In the genomic region with DNA sequence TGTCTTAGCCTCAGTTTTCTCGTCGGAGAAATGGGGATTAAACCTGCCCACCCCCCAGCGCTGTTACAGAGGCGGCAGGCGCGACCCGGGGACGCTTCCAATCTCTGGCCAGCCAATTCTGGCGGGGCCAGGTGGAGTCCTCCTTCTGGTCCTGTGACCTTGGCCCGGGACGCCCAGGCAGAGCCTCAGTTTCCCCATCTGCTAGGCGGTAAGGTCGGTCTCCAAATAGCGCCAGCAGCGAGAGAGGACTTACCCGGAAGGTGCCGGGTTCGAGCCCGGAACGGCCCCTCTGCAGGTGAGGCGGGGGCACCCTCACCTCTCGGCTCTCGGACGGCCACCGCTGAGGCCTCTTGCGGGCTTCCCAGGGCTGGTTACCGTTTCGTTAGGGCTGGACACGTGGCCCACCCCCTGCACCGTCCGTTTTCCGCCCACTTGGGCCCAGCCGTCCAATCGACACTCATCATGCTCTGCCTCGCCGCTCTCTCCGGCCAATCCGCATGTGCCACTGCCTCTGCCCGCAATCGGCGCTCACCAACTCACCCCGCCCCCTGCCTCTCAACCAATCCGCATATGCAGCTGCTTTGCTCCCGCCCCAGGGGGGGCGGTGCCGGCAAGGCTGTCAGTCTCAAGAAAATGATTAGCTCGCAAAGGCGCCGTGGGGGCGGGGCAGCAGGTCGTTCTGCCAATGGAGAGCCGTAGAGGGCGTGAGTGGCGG, we compare ENCODE assay signal across 1 cellular context.
A peak's percentile ranks its signal among the peaks of the same experiment; 100 is the strongest.
TF ChIP-seq lines count a peak whose summit lies in the region.

Gene ISOC2, minus strand, starts transcription at position 384 of the 715 bp plus-strand sequence. CDS start 5,156 bp downstream, outside the sequence.

TF ChIP-seq in HepG2, 621 proteins besides CTCF, POLR2A, EP300 and RAD21 (continued from another document and continues in another):
- TF ChIP-seq HMGXB4 (CRISPR knock-in tag; IDR thresholded peaks at IDR 0.05; ENCODE audit: borderline replicate concordance in 1 of 2, low read depth in 1 of 2) (peak in 1 of 2 experiments; percentile 47; a peak in 3 of 4 replicates), HNRNPL (IDR thresholded peaks at IDR 0.05; ENCODE audit: low read depth, low read length) (peak; percentile 67; the same call in 1 of the 2 replicates), SPEN (CRISPR knock-in tag; IDR thresholded peaks at IDR 0.05; ENCODE audit: low read depth) (no peak), MEIS1 (CRISPR knock-in tag; IDR thresholded peaks at IDR 0.05; ENCODE audit: borderline replicate concordance) (no peak; the same call in 1 of the 2 replicates), ZNF256 (CRISPR knock-in tag; conservative IDR thresholded peaks at IDR 0.05) (peak; percentile 80; the same call in 1 of the 2 replicates), ZEB1 (IDR thresholded peaks at IDR 0.05; ENCODE audit: insufficient replicate concordance, low read depth) (peak; percentile 61), ZFP82 (CRISPR knock-in tag; IDR thresholded peaks at IDR 0.05; ENCODE audit: borderline replicate concordance) (0 out of 2 replicates have a peak, but pooled peaks have one; percentile 79), NFIC (IDR thresholded peaks at IDR 0.05; ENCODE audit: low read length) (no peak), TMF1 (CRISPR knock-in tag; IDR thresholded peaks at IDR 0.05; ENCODE audit: low read depth) (no peak), NRL (CRISPR knock-in tag; IDR thresholded peaks at IDR 0.05; ENCODE audit: borderline replicate concordance) (0 out of 2 replicates have a peak, but pooled peaks have one; percentile 19), ZNF781 (CRISPR knock-in tag; IDR thresholded peaks at IDR 0.05; ENCODE audit: borderline replicate concordance, not compliant biosample characterization) (peak; percentile 29), ZNF839 (CRISPR knock-in tag; IDR thresholded peaks at IDR 0.05; ENCODE audit: borderline replicate concordance) (no peak), HMG20A (CRISPR knock-in tag; IDR thresholded peaks at IDR 0.05; ENCODE audit: borderline replicate concordance) (no peak), ZBTB3 (CRISPR knock-in tag; IDR thresholded peaks at IDR 0.05; ENCODE audit: borderline replicate concordance, low read depth) (no peak; the same call in 1 of the 2 replicates), MTF1 (CRISPR knock-in tag; IDR thresholded peaks at IDR 0.05) (no peak), ZNF619 (CRISPR knock-in tag; IDR thresholded peaks at IDR 0.05) (peak; percentile 42; the same call in 1 of the 2 replicates), ELF1 (CRISPR knock-in tag; IDR thresholded peaks at IDR 0.05) (peak; percentile 84), PBX2 (CRISPR knock-in tag; IDR thresholded peaks at IDR 0.05) (peak; percentile 94), ZNF331 (CRISPR knock-in tag; IDR thresholded peaks at IDR 0.05) (peak; percentile 63)
- TF ChIP-seq, protein P1, sequence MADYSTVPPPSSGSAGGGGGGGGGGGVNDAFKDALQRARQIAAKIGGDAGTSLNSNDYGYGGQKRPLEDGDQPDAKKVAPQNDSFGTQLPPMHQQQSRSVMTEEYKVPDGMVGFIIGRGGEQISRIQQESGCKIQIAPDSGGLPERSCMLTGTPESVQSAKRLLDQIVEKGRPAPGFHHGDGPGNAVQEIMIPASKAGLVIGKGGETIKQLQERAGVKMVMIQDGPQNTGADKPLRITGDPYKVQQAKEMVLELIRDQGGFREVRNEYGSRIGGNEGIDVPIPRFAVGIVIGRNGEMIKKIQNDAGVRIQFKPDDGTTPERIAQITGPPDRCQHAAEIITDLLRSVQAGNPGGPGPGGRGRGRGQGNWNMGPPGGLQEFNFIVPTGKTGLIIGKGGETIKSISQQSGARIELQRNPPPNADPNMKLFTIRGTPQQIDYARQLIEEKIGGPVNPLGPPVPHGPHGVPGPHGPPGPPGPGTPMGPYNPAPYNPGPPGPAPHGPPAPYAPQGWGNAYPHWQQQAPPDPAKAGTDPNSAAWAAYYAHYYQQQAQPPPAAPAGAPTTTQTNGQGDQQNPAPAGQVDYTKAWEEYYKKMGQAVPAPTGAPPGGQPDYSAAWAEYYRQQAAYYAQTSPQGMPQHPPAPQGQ (CRISPR knock-in tag; IDR thresholded peaks at IDR 0.05; ENCODE audit: borderline replicate concordance) = no peak
- TF ChIP-seq, protein P2, sequence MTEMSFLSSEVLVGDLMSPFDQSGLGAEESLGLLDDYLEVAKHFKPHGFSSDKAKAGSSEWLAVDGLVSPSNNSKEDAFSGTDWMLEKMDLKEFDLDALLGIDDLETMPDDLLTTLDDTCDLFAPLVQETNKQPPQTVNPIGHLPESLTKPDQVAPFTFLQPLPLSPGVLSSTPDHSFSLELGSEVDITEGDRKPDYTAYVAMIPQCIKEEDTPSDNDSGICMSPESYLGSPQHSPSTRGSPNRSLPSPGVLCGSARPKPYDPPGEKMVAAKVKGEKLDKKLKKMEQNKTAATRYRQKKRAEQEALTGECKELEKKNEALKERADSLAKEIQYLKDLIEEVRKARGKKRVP (CRISPR knock-in tag; IDR thresholded peaks at IDR 0.05) = 0 out of 4 replicates have a peak, but pooled peaks of 1 of the 2 experiments have one; percentile 9
- TF ChIP-seq, protein P3, sequence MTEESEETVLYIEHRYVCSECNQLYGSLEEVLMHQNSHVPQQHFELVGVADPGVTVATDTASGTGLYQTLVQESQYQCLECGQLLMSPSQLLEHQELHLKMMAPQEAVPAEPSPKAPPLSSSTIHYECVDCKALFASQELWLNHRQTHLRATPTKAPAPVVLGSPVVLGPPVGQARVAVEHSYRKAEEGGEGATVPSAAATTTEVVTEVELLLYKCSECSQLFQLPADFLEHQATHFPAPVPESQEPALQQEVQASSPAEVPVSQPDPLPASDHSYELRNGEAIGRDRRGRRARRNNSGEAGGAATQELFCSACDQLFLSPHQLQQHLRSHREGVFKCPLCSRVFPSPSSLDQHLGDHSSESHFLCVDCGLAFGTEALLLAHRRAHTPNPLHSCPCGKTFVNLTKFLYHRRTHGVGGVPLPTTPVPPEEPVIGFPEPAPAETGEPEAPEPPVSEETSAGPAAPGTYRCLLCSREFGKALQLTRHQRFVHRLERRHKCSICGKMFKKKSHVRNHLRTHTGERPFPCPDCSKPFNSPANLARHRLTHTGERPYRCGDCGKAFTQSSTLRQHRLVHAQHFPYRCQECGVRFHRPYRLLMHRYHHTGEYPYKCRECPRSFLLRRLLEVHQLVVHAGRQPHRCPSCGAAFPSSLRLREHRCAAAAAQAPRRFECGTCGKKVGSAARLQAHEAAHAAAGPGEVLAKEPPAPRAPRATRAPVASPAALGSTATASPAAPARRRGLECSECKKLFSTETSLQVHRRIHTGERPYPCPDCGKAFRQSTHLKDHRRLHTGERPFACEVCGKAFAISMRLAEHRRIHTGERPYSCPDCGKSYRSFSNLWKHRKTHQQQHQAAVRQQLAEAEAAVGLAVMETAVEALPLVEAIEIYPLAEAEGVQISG (CRISPR knock-in tag; IDR thresholded peaks at IDR 0.05) = peak; percentile 59
- TF ChIP-seq, protein P4, sequence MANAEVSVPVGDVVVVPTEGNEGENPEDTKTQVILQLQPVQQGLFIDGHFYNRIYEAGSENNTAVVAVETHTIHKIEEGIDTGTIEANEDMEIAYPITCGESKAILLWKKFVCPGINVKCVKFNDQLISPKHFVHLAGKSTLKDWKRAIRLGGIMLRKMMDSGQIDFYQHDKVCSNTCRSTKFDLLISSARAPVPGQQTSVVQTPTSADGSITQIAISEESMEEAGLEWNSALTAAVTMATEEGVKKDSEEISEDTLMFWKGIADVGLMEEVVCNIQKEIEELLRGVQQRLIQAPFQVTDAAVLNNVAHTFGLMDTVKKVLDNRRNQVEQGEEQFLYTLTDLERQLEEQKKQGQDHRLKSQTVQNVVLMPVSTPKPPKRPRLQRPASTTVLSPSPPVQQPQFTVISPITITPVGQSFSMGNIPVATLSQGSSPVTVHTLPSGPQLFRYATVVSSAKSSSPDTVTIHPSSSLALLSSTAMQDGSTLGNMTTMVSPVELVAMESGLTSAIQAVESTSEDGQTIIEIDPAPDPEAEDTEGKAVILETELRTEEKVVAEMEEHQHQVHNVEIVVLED (CRISPR knock-in tag; IDR thresholded peaks at IDR 0.05; ENCODE audit: borderline replicate concordance) = peak; percentile 67; the same call in 1 of the 2 replicates
- TF ChIP-seq, protein P5, sequence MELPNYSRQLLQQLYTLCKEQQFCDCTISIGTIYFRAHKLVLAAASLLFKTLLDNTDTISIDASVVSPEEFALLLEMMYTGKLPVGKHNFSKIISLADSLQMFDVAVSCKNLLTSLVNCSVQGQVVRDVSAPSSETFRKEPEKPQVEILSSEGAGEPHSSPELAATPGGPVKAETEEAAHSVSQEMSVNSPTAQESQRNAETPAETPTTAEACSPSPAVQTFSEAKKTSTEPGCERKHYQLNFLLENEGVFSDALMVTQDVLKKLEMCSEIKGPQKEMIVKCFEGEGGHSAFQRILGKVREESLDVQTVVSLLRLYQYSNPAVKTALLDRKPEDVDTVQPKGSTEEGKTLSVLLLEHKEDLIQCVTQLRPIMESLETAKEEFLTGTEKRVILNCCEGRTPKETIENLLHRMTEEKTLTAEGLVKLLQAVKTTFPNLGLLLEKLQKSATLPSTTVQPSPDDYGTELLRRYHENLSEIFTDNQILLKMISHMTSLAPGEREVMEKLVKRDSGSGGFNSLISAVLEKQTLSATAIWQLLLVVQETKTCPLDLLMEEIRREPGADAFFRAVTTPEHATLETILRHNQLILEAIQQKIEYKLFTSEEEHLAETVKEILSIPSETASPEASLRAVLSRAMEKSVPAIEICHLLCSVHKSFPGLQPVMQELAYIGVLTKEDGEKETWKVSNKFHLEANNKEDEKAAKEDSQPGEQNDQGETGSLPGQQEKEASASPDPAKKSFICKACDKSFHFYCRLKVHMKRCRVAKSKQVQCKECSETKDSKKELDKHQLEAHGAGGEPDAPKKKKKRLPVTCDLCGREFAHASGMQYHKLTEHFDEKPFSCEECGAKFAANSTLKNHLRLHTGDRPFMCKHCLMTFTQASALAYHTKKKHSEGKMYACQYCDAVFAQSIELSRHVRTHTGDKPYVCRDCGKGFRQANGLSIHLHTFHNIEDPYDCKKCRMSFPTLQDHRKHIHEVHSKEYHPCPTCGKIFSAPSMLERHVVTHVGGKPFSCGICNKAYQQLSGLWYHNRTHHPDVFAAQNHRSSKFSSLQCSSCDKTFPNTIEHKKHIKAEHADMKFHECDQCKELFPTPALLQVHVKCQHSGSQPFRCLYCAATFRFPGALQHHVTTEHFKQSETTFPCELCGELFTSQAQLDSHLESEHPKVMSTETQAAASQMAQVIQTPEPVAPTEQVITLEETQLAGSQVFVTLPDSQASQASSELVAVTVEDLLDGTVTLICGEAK (IDR thresholded peaks at IDR 0.05) = no peak
- TF ChIP-seq, protein P5 (CRISPR knock-in tag; IDR thresholded peaks at IDR 0.05) = no peak; the same call in 1 of the 2 replicates
- TF ChIP-seq, protein P6, sequence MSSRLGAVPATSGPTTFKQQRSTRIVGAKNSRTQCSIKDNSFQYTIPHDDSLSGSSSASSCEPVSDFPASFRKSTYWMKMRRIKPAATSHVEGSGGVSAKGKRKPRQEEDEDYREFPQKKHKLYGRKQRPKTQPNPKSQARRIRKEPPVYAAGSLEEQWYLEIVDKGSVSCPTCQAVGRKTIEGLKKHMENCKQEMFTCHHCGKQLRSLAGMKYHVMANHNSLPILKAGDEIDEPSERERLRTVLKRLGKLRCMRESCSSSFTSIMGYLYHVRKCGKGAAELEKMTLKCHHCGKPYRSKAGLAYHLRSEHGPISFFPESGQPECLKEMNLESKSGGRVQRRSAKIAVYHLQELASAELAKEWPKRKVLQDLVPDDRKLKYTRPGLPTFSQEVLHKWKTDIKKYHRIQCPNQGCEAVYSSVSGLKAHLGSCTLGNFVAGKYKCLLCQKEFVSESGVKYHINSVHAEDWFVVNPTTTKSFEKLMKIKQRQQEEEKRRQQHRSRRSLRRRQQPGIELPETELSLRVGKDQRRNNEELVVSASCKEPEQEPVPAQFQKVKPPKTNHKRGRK (CRISPR knock-in tag; IDR thresholded peaks at IDR 0.05) = no peak
